In genomic region chr10:11016959-11017574, GRCh38 we compare ENCODE assay signal across 8 cellular contexts. TPM values are rescaled to one million over a fixed set of nuclear protein-coding genes. Genes with fewer than 3 reads are reported as not detected.
DNase-seq lines count a peak whose midpoint lies in the region; ATAC-seq and TF ChIP-seq lines count a peak whose summit lies in the region.

No MANE protein-coding gene starts in this region.

- CTCF ChIA-PET in BJ (lab: Yijun Ruan, JAX), result no interaction called here

- peaks cover 15% of the 10 kb centered on the region for H3K27me3 ChIP-seq in BJ (ENCODE audit: control insufficient read depth, insufficient read depth, low read length)
- peaks cover 9 to 94% (median 69%) of the 10 kb centered on the region in 7 donors for H3K27me3 ChIP-seq in spleen (replicated peaks in 1 of 7)

- no peaks in the 10 kb centered on the region for H3K9me3 Mint-ChIP-seq in T-helper 2 cell treated with Interferon-gamma antibody and Interleukin-4, amounts not matched to agents 5 μg/mL and 100 μg/mL, for 36 hours

- no peaks in the 10 kb centered on the region for H3K9me3 ChIP-seq in spleen

- TF ChIP-seq POLR2A in spleen (IDR thresholded peaks at IDR 0.05), result no peak

- peaks cover 86% of the 10 kb centered on the region for H3K27me3 Mint-ChIP-seq in T-helper 2 cell treated with Interferon-gamma antibody and Interleukin-4, amounts not matched to agents 5 μg/mL and 100 μg/mL, for 36 hours (ENCODE audit: low read depth)

- peak; percentile 40 for ATAC-seq in GM21717 (IDR thresholded peaks at IDR 0.05; ENCODE audit: unreplicated experiment)
- peak; percentile 70 for ATAC-seq in left ventricle myocardium superior

- intact Hi-C loops in left ventricle myocardium superior (cut with micrococcal nuclease), result no loop called here
- intact Hi-C loops in spleen (cut with DNase I; ENCODE audit: low total_unique reads), result no loop called here

- no peaks in the 10 kb centered on the region for H3K36me3 Mint-ChIP-seq in T-helper 2 cell treated with Interferon-gamma antibody and Interleukin-4, amounts not matched to agents 5 μg/mL and 100 μg/mL, for 36 hours (ENCODE audit: low read depth)

- no peak overlapping the region for H3K27ac ChIP-seq in spleen

- H3K4me1 Mint-ChIP-seq in T-helper 2 cell treated with Interferon-gamma antibody and Interleukin-4, amounts not matched to agents 5 μg/mL and 100 μg/mL, for 36 hours (ENCODE audit: low read depth), result peaks cover 13% of the 10 kb centered on the region

- H3K36me3 ChIP-seq in BJ (ENCODE audit: control insufficient read depth, insufficient read depth, low read length) (no peaks in the 10 kb centered on the region), spleen (no peaks in the 10 kb centered on the region)

- DNase-seq in BJ (ENCODE audit: low read depth), result no peak
- no peak for DNase-seq in T-helper 2 cell treated with Interferon-gamma antibody and Interleukin-4, amounts not matched to agents 5 μg/mL and 100 μg/mL, for 36 hours (ENCODE audit: low spot score)
- no peak for DNase-seq in left ventricle myocardium superior
- DNase-seq in spleen, result no peak
- DNase-seq in amniotic stem cell (lab: John Stamatoyannopoulos, UW), result no peak
- DNase-seq in putamen (ENCODE audit: low spot score), result no peak
- no peak for DNase-seq in NCI-H82 treated with DMSO at 0.1 percent for 48 hours (lab: John Stamatoyannopoulos, UW; ENCODE audit: unreplicated experiment)

- H3K27ac Mint-ChIP-seq in T-helper 2 cell treated with Interferon-gamma antibody and Interleukin-4, amounts not matched to agents 5 μg/mL and 100 μg/mL, for 36 hours, result no peak overlapping the region

- POLR2A ChIA-PET in BJ (lab: Charles Lee), result no interaction called here

- peaks cover 3 to 24% (median 14%) of the 10 kb centered on the region in 6 donors for H3K4me1 ChIP-seq in spleen

- peak overlapping the region; percentile 45 for H3K4me3 ChIP-seq in BJ (ENCODE audit: low read depth, low read length)
- H3K4me3 ChIP-seq in spleen, result peak overlapping the region in 7 of 8 donors; percentile 48 to 81 (median 55)

- TF ChIP-seq CTCF in BJ (IDR thresholded peaks at IDR 0.05; ENCODE audit: insufficient read depth, low read depth, low read length) (no peak), spleen (IDR thresholded peaks at IDR 0.05 in 8 of 11, conservative IDR thresholded peaks at IDR 0.05 in 3 of 11) (no peak)

- WGBS in spleen, 5 donors, result 24 to 26% (median 25%) methylated on average over 19 of the region's 19 CpGs

- peak overlapping the region; percentile 58 for H3K4me3 Mint-ChIP-seq in T-helper 2 cell treated with Interferon-gamma antibody and Interleukin-4, amounts not matched to agents 5 μg/mL and 100 μg/mL, for 36 hours

RNA-seq across cellular contexts. Expression of gene CELF2, which starts 0.6 kb away (rescaled TPM):
- polyA plus RNA-seq in BJ (2011; rRNA removed), result 7.6 and 8.8 TPM in 2 replicates
- polyA minus RNA-seq in BJ (2011; rRNA and poly(A)+ RNA removed), result 7.3 and 7.8 TPM in 2 replicates
- 68.3 TPM for total RNA-seq in left ventricle myocardium superior
- 100 to 1,000 TPM in 6 of 7 donors, 10 to 100 TPM in 1; 84.2 to 180 (median 115) TPM for total RNA-seq in spleen
- polyA plus RNA-seq in spleen, result 10 to 100 TPM; 13.5 to 19.5 (median 17.6) TPM
